8 cellular contexts compared by ENCODE assay signal in genomic region chr12:71938728-71939385, GRCh38. TPM values are rescaled to one million over a fixed set of nuclear protein-coding genes. Genes with fewer than 3 reads are reported as not detected.
DNase-seq lines count a peak whose midpoint lies in the region; ATAC-seq, FAIRE-seq and TF ChIP-seq lines count a peak whose summit lies in the region.

Gene TPH2 (plus strand): TSS chr12:71938845. CDS start chr12:71938987, 142 bp downstream.

- no peaks in the 10 kb centered on the region for H3K36me3 Mint-ChIP-seq in activated T-helper 1 cell treated with anti-CD3 and anti-CD28 coated beads, Interleukin-12 subunit alpha, Interleukin-12 subunit beta, Interleukin-2, Interleukin-4 antibody, amounts not matched to agents 30 ng/mL and 10 ng/mL and 1 ng/mL, durations not matched to agents 14 hours and 24 hours and 36 hours (ENCODE audit: low read depth)

- WGBS in heart right ventricle, 2 donors: 17 to 18% methylated on average over 16 of the region's 16 CpGs

- H3K4me3 ChIP-seq in A673 (ENCODE audit: low read depth, low read length, poor library complexity, severe bottlenecking): peak within 1 kb of the TSS; percentile 34
- H3K4me3 ChIP-seq in NT2/D1 (ENCODE audit: insufficient read length, low read depth): no peak within 1 kb of the TSS
- H3K4me3 ChIP-seq in heart right ventricle: no peak within 1 kb of the TSS

- BruUV-seq in A673 (replicated peaks; lab: Mats Ljungman, UMichigan): no TSS peak

- DNase-seq in A673 (ENCODE audit: low spot score): peak; percentile 94
- no peak for DNase-seq in GM18507 (ENCODE audit: extremely low spot score, insufficient read length, low read depth)
- DNase-seq in NT2/D1 (ENCODE audit: low read depth, low spot score): peak; percentile 89
- peak; percentile 51 for DNase-seq in activated T-helper 1 cell treated with anti-CD3 and anti-CD28 coated beads, Interleukin-12 subunit alpha, Interleukin-12 subunit beta, Interleukin-2, Interleukin-4 antibody, amounts not matched to agents 30 ng/mL and 10 ng/mL and 1 ng/mL, durations not matched to agents 14 hours and 24 hours and 36 hours (ENCODE audit: low spot score)
- peak; percentile 24 to 36 for DNase-seq in heart right ventricle
- peak; percentile 60 for DNase-seq in sciatic nerve (ENCODE audit: low spot score)
- no peak for DNase-seq in DMS79 (lab: John Stamatoyannopoulos, UW)

- intact Hi-C loops in A673 (cut with micrococcal nuclease; ENCODE audit: unreplicated experiment) (loop anchor here (1.0 kb wide), 1 partner anchor 159 kb away; no protein-coding TSS in a partner anchor), heart right ventricle (cut with DNase I) (loop anchor here in 1 of 10 donors (10.0 kb wide), 1 partner anchor 154 kb away; no protein-coding TSS in a partner anchor), sciatic nerve (cut with DNase I) (no loop called here)
- intact Hi-C loops in activated T-helper 1 cell treated with anti-CD3 and anti-CD28 coated beads, Interleukin-12 subunit alpha, Interleukin-12 subunit beta, Interleukin-2, Interleukin-4 antibody, amounts not matched to agents 30 ng/mL and 10 ng/mL and 1 ng/mL, durations not matched to agents 14 hours and 24 hours and 36 hours (cut with micrococcal nuclease): loop anchor here (1.0 to 5.0 kb wide), 4 partner anchors 100 to 274 kb away; partner anchors contain the start of genes TBC1D15 and THAP2

- H3K27me3 Mint-ChIP-seq in activated T-helper 1 cell treated with anti-CD3 and anti-CD28 coated beads, Interleukin-12 subunit alpha, Interleukin-12 subunit beta, Interleukin-2, Interleukin-4 antibody, amounts not matched to agents 30 ng/mL and 10 ng/mL and 1 ng/mL, durations not matched to agents 14 hours and 24 hours and 36 hours (ENCODE audit: insufficient read depth): peaks cover 28% of the 10 kb centered on the region

- peak; percentile 92 for TF ChIP-seq CTCF in A673 (conservative IDR thresholded peaks at IDR 0.05; ENCODE audit: low read depth, low read length)
- TF ChIP-seq CTCF in heart right ventricle (IDR thresholded peaks at IDR 0.05): peak; percentile 8 to 62 (median 53)

- no peak within 1 kb of the TSS for H3K9ac ChIP-seq in NT2/D1 (ENCODE audit: insufficient read length, low read depth)

- FAIRE-seq in GM18507 (lab: Jason Lieb, UNC): peak; percentile 52

- CTCF ChIA-PET in A673 (lab: Charles Lee): interaction anchor here (0.7 kb wide), 2 partner anchors 10 to 158 kb away, joined by 3 to 7 read pairs; no protein-coding TSS in a partner anchor

- POLR2A ChIA-PET in A673 (lab: Charles Lee; ENCODE audit: low non-redundant PET): no interaction called here

- H3K9me3 ChIP-seq in A673 (ENCODE audit: low read depth, low read length, poor library complexity, severe bottlenecking): no peaks in the 10 kb centered on the region
- H3K9me3 ChIP-seq in NT2/D1 (ENCODE audit: insufficient read depth, low read length): no peaks in the 10 kb centered on the region
- H3K9me3 ChIP-seq in heart right ventricle: no peaks in the 10 kb centered on the region

- H3K9me3 Mint-ChIP-seq in activated T-helper 1 cell treated with anti-CD3 and anti-CD28 coated beads, Interleukin-12 subunit alpha, Interleukin-12 subunit beta, Interleukin-2, Interleukin-4 antibody, amounts not matched to agents 30 ng/mL and 10 ng/mL and 1 ng/mL, durations not matched to agents 14 hours and 24 hours and 36 hours: peaks cover 14% of the 10 kb centered on the region

- peaks cover 18% of the 10 kb centered on the region for H3K4me1 Mint-ChIP-seq in activated T-helper 1 cell treated with anti-CD3 and anti-CD28 coated beads, Interleukin-12 subunit alpha, Interleukin-12 subunit beta, Interleukin-2, Interleukin-4 antibody, amounts not matched to agents 30 ng/mL and 10 ng/mL and 1 ng/mL, durations not matched to agents 14 hours and 24 hours and 36 hours (ENCODE audit: low read depth)

- ATAC-seq in HG03354 (IDR thresholded peaks at IDR 0.05; ENCODE audit: poor library complexity, severe bottlenecking, unreplicated experiment) (peak; percentile 93), heart right ventricle (peak in 3 of 8 donors; percentile 19 to 57 (median 42)), sciatic nerve (no peak)

- no peaks in the 10 kb centered on the region for H3K36me3 ChIP-seq in A673 (ENCODE audit: insufficient read depth, low read length, poor library complexity, severe bottlenecking)
- H3K36me3 ChIP-seq in NT2/D1 (ENCODE audit: insufficient read depth, insufficient read length, low read length): no peaks in the 10 kb centered on the region
- no peaks in the 10 kb centered on the region for H3K36me3 ChIP-seq in heart right ventricle

- no peaks in the 10 kb centered on the region for H3K27me3 ChIP-seq in A673 (replicated peaks; ENCODE audit: insufficient read depth, low read depth, low read length, poor library complexity)
- H3K27me3 ChIP-seq in NT2/D1 (ENCODE audit: insufficient read depth, insufficient read length): no peaks in the 10 kb centered on the region
- peaks cover 0 to 69% (median 37%) of the 10 kb centered on the region in 7 donors for H3K27me3 ChIP-seq in heart right ventricle

- peaks cover 20% of the 10 kb centered on the region for H3K4me1 ChIP-seq in A673 (ENCODE audit: insufficient read depth, low read length, poor library complexity, severe bottlenecking)
- no peaks in the 10 kb centered on the region for H3K4me1 ChIP-seq in NT2/D1 (ENCODE audit: insufficient read depth, insufficient read length)
- no peaks in the 10 kb centered on the region for H3K4me1 ChIP-seq in heart right ventricle

- no peak within 1 kb of the TSS for H3K4me3 Mint-ChIP-seq in activated T-helper 1 cell treated with anti-CD3 and anti-CD28 coated beads, Interleukin-12 subunit alpha, Interleukin-12 subunit beta, Interleukin-2, Interleukin-4 antibody, amounts not matched to agents 30 ng/mL and 10 ng/mL and 1 ng/mL, durations not matched to agents 14 hours and 24 hours and 36 hours

- H3K27ac Mint-ChIP-seq in activated T-helper 1 cell treated with anti-CD3 and anti-CD28 coated beads, Interleukin-12 subunit alpha, Interleukin-12 subunit beta, Interleukin-2, Interleukin-4 antibody, amounts not matched to agents 30 ng/mL and 10 ng/mL and 1 ng/mL, durations not matched to agents 14 hours and 24 hours and 36 hours: peak within 1 kb of the TSS; percentile 1

- H3K27ac ChIP-seq in A673 (ENCODE audit: low read depth, low read length, poor library complexity, severe bottlenecking) (no peak within 1 kb of the TSS), heart right ventricle (no peak within 1 kb of the TSS)

RNA-seq across cellular contexts. Expression of gene TPH2, which starts in this region (rescaled TPM):
- total RNA-seq in A673 (2021): 0.82 and 0.96 TPM in 2 replicates
- total RNA-seq in activated T-helper 1 cell treated with anti-CD3 and anti-CD28 coated beads, Interleukin-12 subunit alpha, Interleukin-12 subunit beta, Interleukin-2, Interleukin-4 antibody, amounts not matched to agents 30 ng/mL and 10 ng/mL and 1 ng/mL, durations not matched to agents 14 hours and 24 hours and 36 hours: not detected in 2 replicates
- not detected for total RNA-seq in heart right ventricle
- not detected for polyA plus RNA-seq in heart right ventricle
- total RNA-seq in sciatic nerve: not detected

Comparison
In these comparisons a context has a peak if more than half of its experiments do, and no peak if none do; other contexts are left out.
1. Peak in DNase-seq and H3K4me3 ChIP-seq in A673; RNA of the gene not detected or under 1 TPM.
2. Peak in DNase-seq in activated T-helper 1 cell treated with anti-CD3 and anti-CD28 coated beads, Interleukin-12 subunit alpha, Interleukin-12 subunit beta, Interleukin-2, Interleukin-4 antibody, amounts not matched to agents 30 ng/mL and 10 ng/mL and 1 ng/mL, durations not matched to agents 14 hours and 24 hours and 36 hours; RNA of the gene not detected or under 1 TPM.
3. Peak in DNase-seq in heart right ventricle; RNA of the gene not detected or under 1 TPM.
4. Peak in DNase-seq in sciatic nerve; RNA of the gene not detected or under 1 TPM.